ENCODE assay signal across 11 cellular contexts in the genomic region with DNA sequence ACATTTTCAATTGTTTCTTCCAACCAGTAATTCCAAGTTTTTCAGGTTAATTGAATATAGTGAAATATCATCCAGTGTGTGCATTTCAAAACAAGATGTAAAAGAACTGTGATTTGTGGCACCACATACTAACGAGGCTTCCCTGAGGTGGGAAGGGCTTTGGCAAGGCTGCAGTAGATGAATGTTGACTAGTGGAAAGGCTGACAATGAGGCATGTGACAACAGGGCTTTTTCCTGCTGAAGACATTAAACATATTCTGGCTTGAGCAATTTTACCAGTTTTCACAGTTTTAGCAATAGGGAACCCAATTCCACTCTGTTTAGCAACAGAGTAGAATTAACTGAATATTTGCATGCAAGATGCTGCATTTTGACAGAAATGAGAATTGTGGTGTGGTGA.
A peak's percentile ranks its signal among the peaks of the same experiment; 100 is the strongest.
DNase-seq lines count a peak whose midpoint lies in the region; ATAC-seq and TF ChIP-seq lines count a peak whose summit lies in the region.
"Had no signal": no experiment of that assay in that cellular context is flagged by ENCODE, and none has a peak within 500 bp of the region (broad histone marks: within the 10 kb centered on the region; RNA-seq: fewer than 3 reads in every experiment).

No MANE protein-coding gene starts in this region.

- TF ChIP-seq CTCF in cardiac muscle cell (IDR thresholded peaks at IDR 0.05; ENCODE audit: low read depth, low read length) (no peak), WTC11 (IDR thresholded peaks at IDR 0.05) (no peak), gastroesophageal sphincter (IDR thresholded peaks at IDR 0.05) (no peak), gastrocnemius medialis (IDR thresholded peaks at IDR 0.05 in 4 of 5, conservative IDR thresholded peaks at IDR 0.05 in 1 of 5) (no peak)

- CTCF ChIA-PET in WTC11 (lab: Charles Lee): interaction anchor here (0.6 to 3.8 kb wide), 29 partner anchors 9 to 202 kb away, joined by 3 to 57 read pairs (median 4); no protein-coding TSS in a partner anchor

- TF ChIP-seq EP300 in gastroesophageal sphincter (IDR thresholded peaks at IDR 0.05): no peak

- peaks cover 35% of the 10 kb centered on the region for H3K36me3 Mint-ChIP-seq in WTC11

- no peaks in the 10 kb centered on the region for H3K27me3 Mint-ChIP-seq in WTC11 (ENCODE audit: low read depth)

- H3K9me3 ChIP-seq in cardiac muscle cell (ENCODE audit: low read depth) (no peaks in the 10 kb centered on the region), gastroesophageal sphincter (no peaks in the 10 kb centered on the region), gastrocnemius medialis (no peaks in the 10 kb centered on the region)
- H3K9me3 ChIP-seq: A549 had no signal

- H3K27ac ChIP-seq in cardiac muscle cell (peak overlapping the region; percentile 30), gastroesophageal sphincter (peak overlapping the region in 2 of 4 donors; percentile 36 to 46), gastrocnemius medialis (peak overlapping the region; percentile 41 to 71 (median 52))
- H3K27ac ChIP-seq: C4-2B had no signal

- H3K4me3 ChIP-seq in cardiac muscle cell (no peak overlapping the region), gastroesophageal sphincter (no peak overlapping the region), gastrocnemius medialis (no peak overlapping the region)
- H3K4me3 ChIP-seq: A549 had no signal

- no peaks in the 10 kb centered on the region for H3K9me3 Mint-ChIP-seq in WTC11
- H3K9me3 Mint-ChIP-seq: H9 had no signal

- WGBS in gastroesophageal sphincter (ENCODE audit: low coverage in 1 of 2), 2 donors: 11 to 14% methylated on average over 1 of the region's 1 CpG

- POLR2A ChIA-PET in WTC11 (lab: Charles Lee): no interaction called here

- H3K27me3 ChIP-seq in cardiac muscle cell: no peaks in the 10 kb centered on the region
- H3K27me3 ChIP-seq in gastroesophageal sphincter: no peaks in the 10 kb centered on the region
- no peaks in the 10 kb centered on the region for H3K27me3 ChIP-seq in gastrocnemius medialis

- H3K27ac Mint-ChIP-seq in WTC11: peak overlapping the region; percentile 32

- H3K4me1 ChIP-seq in cardiac muscle cell (ENCODE audit: low read depth): peaks cover 14% of the 10 kb centered on the region
- peaks cover 7 to 77% (median 19%) of the 10 kb centered on the region in 3 donors for H3K4me1 ChIP-seq in gastroesophageal sphincter
- peaks cover 11 to 24% of the 10 kb centered on the region in 2 donors for H3K4me1 ChIP-seq in gastrocnemius medialis

- intact Hi-C loops in cardiac septum (cut with DNase I) (loop anchor here (2.0 to 10.0 kb wide), 2 partner anchors 137 to 195 kb away; no protein-coding TSS in a partner anchor), gastrocnemius medialis (cut with DNase I; ENCODE audit: low total_unique reads) (loop anchor here (1.0 to 5.0 kb wide), 5 partner anchors 85 to 235 kb away; a partner anchor contains a TSS)

- H3K4me1 Mint-ChIP-seq in WTC11: peaks cover 46% of the 10 kb centered on the region

- no peak for TF ChIP-seq POLR2A in gastroesophageal sphincter (IDR thresholded peaks at IDR 0.05)
- TF ChIP-seq POLR2A in gastrocnemius medialis (IDR thresholded peaks at IDR 0.05): no peak

- H3K36me3 ChIP-seq in cardiac muscle cell: peaks cover 32% of the 10 kb centered on the region
- peaks cover 0 to 43% of the 10 kb centered on the region in 2 donors for H3K36me3 ChIP-seq in gastroesophageal sphincter
- H3K36me3 ChIP-seq in gastrocnemius medialis: peaks cover 4 to 50% of the 10 kb centered on the region in 2 donors

- ATAC-seq in WTC11 (no peak), gastroesophageal sphincter (peak; percentile 36), gastrocnemius medialis (no peak), GM19452 (IDR thresholded peaks at IDR 0.05; ENCODE audit: unreplicated experiment) (no peak)

- no peak overlapping the region for H3K4me3 Mint-ChIP-seq in WTC11
- H3K4me3 Mint-ChIP-seq: H9 had no signal

- in situ Hi-C loops in gastrocnemius medialis (cut with MboI; ENCODE audit: low sequenced_read_pairs in 4 of 4): loop anchor here in 3 of 4 donors (5.0 to 10.0 kb wide), 3 partner anchors 117 to 197 kb away; no protein-coding TSS in a partner anchor

- no peak for DNase-seq in cardiac muscle cell (ENCODE audit: low read depth in 1 of 2, low spot score in 1 of 2)
- DNase-seq in cardiac septum (ENCODE audit: low spot score): no peak
- no peak for DNase-seq in WTC11 (ENCODE audit: low spot score)
- DNase-seq in gastrocnemius medialis: no peak
- DNase-seq in NCI-H128 (lab: John Stamatoyannopoulos, UW; ENCODE audit: unreplicated experiment): no peak
- DNase-seq in NCI-H82 (lab: John Stamatoyannopoulos, UW): no peak

TF ChIP-seq in WTC11, 78 proteins besides CTCF, POLR2A, EP300 and RAD21 (continues in another document):
- TF ChIP-seq CREB1 (CRISPR knock-in tag; IDR thresholded peaks at IDR 0.05): no peak
- no peak for TF ChIP-seq NR2C2 (CRISPR knock-in tag; IDR thresholded peaks at IDR 0.05)
- no peak for TF ChIP-seq SP1 (CRISPR knock-in tag; conservative IDR thresholded peaks at IDR 0.05)
- no peak for TF ChIP-seq TCF7 (CRISPR knock-in tag; IDR thresholded peaks at IDR 0.05; ENCODE audit: low read depth)
- TF ChIP-seq, protein P1, sequence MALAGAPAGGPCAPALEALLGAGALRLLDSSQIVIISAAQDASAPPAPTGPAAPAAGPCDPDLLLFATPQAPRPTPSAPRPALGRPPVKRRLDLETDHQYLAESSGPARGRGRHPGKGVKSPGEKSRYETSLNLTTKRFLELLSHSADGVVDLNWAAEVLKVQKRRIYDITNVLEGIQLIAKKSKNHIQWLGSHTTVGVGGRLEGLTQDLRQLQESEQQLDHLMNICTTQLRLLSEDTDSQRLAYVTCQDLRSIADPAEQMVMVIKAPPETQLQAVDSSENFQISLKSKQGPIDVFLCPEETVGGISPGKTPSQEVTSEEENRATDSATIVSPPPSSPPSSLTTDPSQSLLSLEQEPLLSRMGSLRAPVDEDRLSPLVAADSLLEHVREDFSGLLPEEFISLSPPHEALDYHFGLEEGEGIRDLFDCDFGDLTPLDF (CRISPR knock-in tag; IDR thresholded peaks at IDR 0.05): no peak
- TF ChIP-seq ZNF423 (CRISPR knock-in tag; IDR thresholded peaks at IDR 0.05): no peak
- TF ChIP-seq, protein P2, sequence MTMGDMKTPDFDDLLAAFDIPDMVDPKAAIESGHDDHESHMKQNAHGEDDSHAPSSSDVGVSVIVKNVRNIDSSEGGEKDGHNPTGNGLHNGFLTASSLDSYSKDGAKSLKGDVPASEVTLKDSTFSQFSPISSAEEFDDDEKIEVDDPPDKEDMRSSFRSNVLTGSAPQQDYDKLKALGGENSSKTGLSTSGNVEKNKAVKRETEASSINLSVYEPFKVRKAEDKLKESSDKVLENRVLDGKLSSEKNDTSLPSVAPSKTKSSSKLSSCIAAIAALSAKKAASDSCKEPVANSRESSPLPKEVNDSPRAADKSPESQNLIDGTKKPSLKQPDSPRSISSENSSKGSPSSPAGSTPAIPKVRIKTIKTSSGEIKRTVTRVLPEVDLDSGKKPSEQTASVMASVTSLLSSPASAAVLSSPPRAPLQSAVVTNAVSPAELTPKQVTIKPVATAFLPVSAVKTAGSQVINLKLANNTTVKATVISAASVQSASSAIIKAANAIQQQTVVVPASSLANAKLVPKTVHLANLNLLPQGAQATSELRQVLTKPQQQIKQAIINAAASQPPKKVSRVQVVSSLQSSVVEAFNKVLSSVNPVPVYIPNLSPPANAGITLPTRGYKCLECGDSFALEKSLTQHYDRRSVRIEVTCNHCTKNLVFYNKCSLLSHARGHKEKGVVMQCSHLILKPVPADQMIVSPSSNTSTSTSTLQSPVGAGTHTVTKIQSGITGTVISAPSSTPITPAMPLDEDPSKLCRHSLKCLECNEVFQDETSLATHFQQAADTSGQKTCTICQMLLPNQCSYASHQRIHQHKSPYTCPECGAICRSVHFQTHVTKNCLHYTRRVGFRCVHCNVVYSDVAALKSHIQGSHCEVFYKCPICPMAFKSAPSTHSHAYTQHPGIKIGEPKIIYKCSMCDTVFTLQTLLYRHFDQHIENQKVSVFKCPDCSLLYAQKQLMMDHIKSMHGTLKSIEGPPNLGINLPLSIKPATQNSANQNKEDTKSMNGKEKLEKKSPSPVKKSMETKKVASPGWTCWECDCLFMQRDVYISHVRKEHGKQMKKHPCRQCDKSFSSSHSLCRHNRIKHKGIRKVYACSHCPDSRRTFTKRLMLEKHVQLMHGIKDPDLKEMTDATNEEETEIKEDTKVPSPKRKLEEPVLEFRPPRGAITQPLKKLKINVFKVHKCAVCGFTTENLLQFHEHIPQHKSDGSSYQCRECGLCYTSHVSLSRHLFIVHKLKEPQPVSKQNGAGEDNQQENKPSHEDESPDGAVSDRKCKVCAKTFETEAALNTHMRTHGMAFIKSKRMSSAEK (CRISPR knock-in tag; IDR thresholded peaks at IDR 0.05; ENCODE audit: borderline replicate concordance): no peak
- TF ChIP-seq, protein P3, sequence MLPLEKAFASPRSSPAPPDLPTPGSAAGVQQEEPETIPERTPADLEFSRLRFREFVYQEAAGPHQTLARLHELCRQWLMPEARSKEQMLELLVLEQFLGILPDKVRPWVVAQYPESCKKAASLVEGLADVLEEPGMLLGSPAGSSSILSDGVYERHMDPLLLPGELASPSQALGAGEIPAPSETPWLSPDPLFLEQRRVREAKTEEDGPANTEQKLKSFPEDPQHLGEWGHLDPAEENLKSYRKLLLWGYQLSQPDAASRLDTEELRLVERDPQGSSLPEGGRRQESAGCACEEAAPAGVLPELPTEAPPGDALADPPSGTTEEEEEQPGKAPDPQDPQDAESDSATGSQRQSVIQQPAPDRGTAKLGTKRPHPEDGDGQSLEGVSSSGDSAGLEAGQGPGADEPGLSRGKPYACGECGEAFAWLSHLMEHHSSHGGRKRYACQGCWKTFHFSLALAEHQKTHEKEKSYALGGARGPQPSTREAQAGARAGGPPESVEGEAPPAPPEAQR (CRISPR knock-in tag; IDR thresholded peaks at IDR 0.05): no peak
- TF ChIP-seq ESRRA (CRISPR knock-in tag; IDR thresholded peaks at IDR 0.05; ENCODE audit: borderline replicate concordance): no peak
- no peak for TF ChIP-seq TP53 (CRISPR knock-in tag; IDR thresholded peaks at IDR 0.05)
- TF ChIP-seq, protein P4, sequence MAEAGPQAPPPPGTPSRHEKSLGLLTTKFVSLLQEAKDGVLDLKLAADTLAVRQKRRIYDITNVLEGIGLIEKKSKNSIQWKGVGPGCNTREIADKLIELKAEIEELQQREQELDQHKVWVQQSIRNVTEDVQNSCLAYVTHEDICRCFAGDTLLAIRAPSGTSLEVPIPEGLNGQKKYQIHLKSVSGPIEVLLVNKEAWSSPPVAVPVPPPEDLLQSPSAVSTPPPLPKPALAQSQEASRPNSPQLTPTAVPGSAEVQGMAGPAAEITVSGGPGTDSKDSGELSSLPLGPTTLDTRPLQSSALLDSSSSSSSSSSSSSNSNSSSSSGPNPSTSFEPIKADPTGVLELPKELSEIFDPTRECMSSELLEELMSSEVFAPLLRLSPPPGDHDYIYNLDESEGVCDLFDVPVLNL (CRISPR knock-in tag; IDR thresholded peaks at IDR 0.05; ENCODE audit: borderline replicate concordance, low read depth): no peak
